8 cellular contexts compared by ENCODE assay signal in the genomic region with DNA sequence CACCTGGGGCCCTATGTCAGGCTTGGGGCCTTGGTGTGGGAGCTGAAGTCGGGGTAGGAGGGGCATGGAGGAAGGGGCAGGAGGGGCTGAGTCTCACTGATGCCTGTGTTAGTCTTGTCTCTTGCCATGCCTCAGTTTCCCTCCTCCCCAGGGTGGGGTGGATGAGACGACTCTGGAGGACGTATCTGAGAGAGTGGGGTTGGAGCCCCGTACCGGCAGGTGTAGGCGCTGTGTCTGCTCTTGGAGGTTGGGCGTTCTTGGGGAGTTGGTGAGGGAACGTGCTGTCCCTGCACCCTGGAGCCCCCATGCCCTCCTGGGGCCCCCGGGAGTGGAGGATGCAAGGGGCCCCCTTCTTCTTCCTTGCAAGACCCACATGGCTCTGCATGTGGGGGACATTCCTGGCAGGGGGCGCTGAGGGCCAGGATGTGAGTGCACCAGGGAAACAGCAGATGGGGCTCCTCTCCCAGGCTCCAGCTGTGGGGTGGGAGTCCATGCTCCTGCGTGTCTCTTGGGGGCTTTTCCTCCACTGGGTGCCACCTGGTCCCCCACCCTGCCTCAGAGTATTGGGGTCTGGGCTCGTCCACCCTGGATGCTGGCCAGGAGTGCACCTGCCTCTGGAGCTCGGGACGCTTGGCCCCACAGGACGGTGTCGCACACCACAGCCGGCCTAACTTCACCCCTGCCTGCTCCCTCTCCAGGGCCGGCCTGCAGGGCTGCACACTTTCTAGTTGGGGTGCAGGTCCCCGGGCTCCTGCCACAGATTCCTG. TPM values are rescaled to one million over a fixed set of nuclear protein-coding genes. Genes with fewer than 3 reads are reported as not detected.
A peak's percentile ranks its signal among the peaks of the same experiment; 100 is the strongest.
DNase-seq lines count a peak whose midpoint lies in the region; ATAC-seq lines count a peak whose summit lies in the region.

No MANE protein-coding gene starts in this region.

- no peak overlapping the region for H2AFZ ChIP-seq in Karpas-422 (ENCODE audit: low read length)

- no peaks in the 10 kb centered on the region for H3K9me3 ChIP-seq in CD4-positive, CD25-positive, alpha-beta regulatory T cell (ENCODE audit: control insufficient read depth in 2 of 2, low read length in 2 of 2)
- H3K9me3 ChIP-seq in Karpas-422 (ENCODE audit: low read length): no peaks in the 10 kb centered on the region

- peak; percentile 38 to 70 (median 63) for DNase-seq in CD4-positive, CD25-positive, alpha-beta regulatory T cell
- DNase-seq in Karpas-422: peak; percentile 71
- DNase-seq in activated T-helper 2 cell treated with anti-CD3 and anti-CD28 coated beads, Interferon-gamma antibody, Interleukin-2, Interleukin-4, amounts not matched to agents 10 μg/mL and 5 μg/mL and 100 μg/mL, durations not matched to agents 14 hours and 24 hours and 36 hours (ENCODE audit: low spot score): peak; percentile 43
- DNase-seq in NCI-H2029 (lab: John Stamatoyannopoulos, UW): no peak
- no peak for DNase-seq in hepatic stellate cell (ENCODE audit: low spot score)

- peak overlapping the region; percentile 97 for H3K27ac ChIP-seq in CD4-positive, CD25-positive, alpha-beta regulatory T cell (ENCODE audit: insufficient read depth, low read length, poor library complexity, severe bottlenecking)
- no peak overlapping the region for H3K27ac ChIP-seq in Karpas-422 (ENCODE audit: low read length)
- H3K27ac ChIP-seq in layer of hippocampus (ENCODE audit: low read depth, low read length): peak overlapping the region; percentile 82

- peak overlapping the region; percentile 57 to 99 (median 95) for H3K27ac Mint-ChIP-seq in CD4-positive, CD25-positive, alpha-beta regulatory T cell
- peak overlapping the region; percentile 93 for H3K27ac Mint-ChIP-seq in activated T-helper 2 cell treated with anti-CD3 and anti-CD28 coated beads, Interferon-gamma antibody, Interleukin-2, Interleukin-4, amounts not matched to agents 10 μg/mL and 5 μg/mL and 100 μg/mL, durations not matched to agents 14 hours and 24 hours and 36 hours
- H3K27ac Mint-ChIP-seq in stimulated activated memory B cell treated with anti-CD40 and anti-IgM and Interleukin-4, amounts not matched to agents 10 μg/mL and 1 μg/mL and 100 μg/mL, for 72 hours: peak overlapping the region; percentile 99

- peaks cover 54% of the 10 kb centered on the region for H3K4me1 ChIP-seq in CD4-positive, CD25-positive, alpha-beta regulatory T cell (ENCODE audit: control insufficient read depth, insufficient read depth, low read length, poor library complexity, severe bottlenecking)
- peaks cover 14% of the 10 kb centered on the region; the same call in 1 of the 2 replicates for H3K4me1 ChIP-seq in Karpas-422 (ENCODE audit: low read length)

- no peaks in the 10 kb centered on the region for H4K20me1 ChIP-seq in Karpas-422 (ENCODE audit: insufficient read depth, low read depth, low read length)

- H3K4me2 ChIP-seq in Karpas-422 (ENCODE audit: low read depth, low read length, poor library complexity, severe bottlenecking): no peak overlapping the region

- H3K27me3 ChIP-seq in CD4-positive, CD25-positive, alpha-beta regulatory T cell (ENCODE audit: control insufficient read depth, insufficient read depth, low read length): no peaks in the 10 kb centered on the region
- no peaks in the 10 kb centered on the region for H3K27me3 ChIP-seq in Karpas-422 (ENCODE audit: low read length)
- no peaks in the 10 kb centered on the region for H3K27me3 ChIP-seq in layer of hippocampus (ENCODE audit: control insufficient read depth, insufficient read depth, low read length)

- H3K9me3 Mint-ChIP-seq in CD4-positive, CD25-positive, alpha-beta regulatory T cell: peaks cover 0 to 2% (median 0%) of the 10 kb centered on the region in 7 donors
- no peaks in the 10 kb centered on the region for H3K9me3 Mint-ChIP-seq in activated T-helper 2 cell treated with anti-CD3 and anti-CD28 coated beads, Interferon-gamma antibody, Interleukin-2, Interleukin-4, amounts not matched to agents 10 μg/mL and 5 μg/mL and 100 μg/mL, durations not matched to agents 14 hours and 24 hours and 36 hours
- no peaks in the 10 kb centered on the region for H3K9me3 Mint-ChIP-seq in stimulated activated memory B cell treated with anti-CD40 and anti-IgM and Interleukin-4, amounts not matched to agents 10 μg/mL and 1 μg/mL and 100 μg/mL, for 72 hours

- no peaks in the 10 kb centered on the region for H3K27me3 Mint-ChIP-seq in CD4-positive, CD25-positive, alpha-beta regulatory T cell
- no peaks in the 10 kb centered on the region for H3K27me3 Mint-ChIP-seq in activated T-helper 2 cell treated with anti-CD3 and anti-CD28 coated beads, Interferon-gamma antibody, Interleukin-2, Interleukin-4, amounts not matched to agents 10 μg/mL and 5 μg/mL and 100 μg/mL, durations not matched to agents 14 hours and 24 hours and 36 hours (ENCODE audit: low read depth)
- H3K27me3 Mint-ChIP-seq in stimulated activated memory B cell treated with anti-CD40 and anti-IgM and Interleukin-4, amounts not matched to agents 10 μg/mL and 1 μg/mL and 100 μg/mL, for 72 hours: no peaks in the 10 kb centered on the region

- intact Hi-C loops in activated T-helper 2 cell treated with anti-CD3 and anti-CD28 coated beads, Interferon-gamma antibody, Interleukin-2, Interleukin-4, amounts not matched to agents 10 μg/mL and 5 μg/mL and 100 μg/mL, durations not matched to agents 14 hours and 24 hours and 36 hours (cut with micrococcal nuclease): loop anchor here (10.0 kb wide), 1 partner anchor 1150 kb away; a partner anchor contains a TSS

- no peak overlapping the region for H3K9ac ChIP-seq in Karpas-422 (ENCODE audit: low read length)

- H3K79me2 ChIP-seq in Karpas-422 (ENCODE audit: low read length): no peaks in the 10 kb centered on the region

- H3K9me2 ChIP-seq in Karpas-422 (replicated peaks; ENCODE audit: insufficient read depth, low read length): no peaks in the 10 kb centered on the region

- ATAC-seq in CD4-positive, CD25-positive, alpha-beta regulatory T cell (ENCODE audit: low read depth in 2 of 2): peak in 1 of 2 donors; percentile 29
- peak; percentile 26 for ATAC-seq in stimulated activated memory B cell treated with anti-CD40 and anti-IgM and Interleukin-4, amounts not matched to agents 10 μg/mL and 1 μg/mL and 100 μg/mL, for 72 hours
- no peak for ATAC-seq in GM21526 (IDR thresholded peaks at IDR 0.05; ENCODE audit: low FRiP score, unreplicated experiment)

- H3K4me3 Mint-ChIP-seq in CD4-positive, CD25-positive, alpha-beta regulatory T cell: peak overlapping the region; percentile 84 to 100 (median 98)
- H3K4me3 Mint-ChIP-seq in activated T-helper 2 cell treated with anti-CD3 and anti-CD28 coated beads, Interferon-gamma antibody, Interleukin-2, Interleukin-4, amounts not matched to agents 10 μg/mL and 5 μg/mL and 100 μg/mL, durations not matched to agents 14 hours and 24 hours and 36 hours (ENCODE audit: low read depth): peak overlapping the region; percentile 97
- H3K4me3 Mint-ChIP-seq in stimulated activated memory B cell treated with anti-CD40 and anti-IgM and Interleukin-4, amounts not matched to agents 10 μg/mL and 1 μg/mL and 100 μg/mL, for 72 hours: peak overlapping the region; percentile 98

- H3K4me3 ChIP-seq in CD4-positive, CD25-positive, alpha-beta regulatory T cell (ENCODE audit: low read depth, low read length): no peak overlapping the region
- H3K4me3 ChIP-seq in Karpas-422 (ENCODE audit: low read length): no peak overlapping the region

- peaks cover 0 to 51% (median 9%) of the 10 kb centered on the region in 4 donors for H3K4me1 Mint-ChIP-seq in CD4-positive, CD25-positive, alpha-beta regulatory T cell
- H3K4me1 Mint-ChIP-seq in activated T-helper 2 cell treated with anti-CD3 and anti-CD28 coated beads, Interferon-gamma antibody, Interleukin-2, Interleukin-4, amounts not matched to agents 10 μg/mL and 5 μg/mL and 100 μg/mL, durations not matched to agents 14 hours and 24 hours and 36 hours (ENCODE audit: low read depth): peaks cover 18% of the 10 kb centered on the region
- H3K4me1 Mint-ChIP-seq in stimulated activated memory B cell treated with anti-CD40 and anti-IgM and Interleukin-4, amounts not matched to agents 10 μg/mL and 1 μg/mL and 100 μg/mL, for 72 hours: peaks cover 73% of the 10 kb centered on the region

- H3K36me3 Mint-ChIP-seq in CD4-positive, CD25-positive, alpha-beta regulatory T cell: no peaks in the 10 kb centered on the region
- H3K36me3 Mint-ChIP-seq in activated T-helper 2 cell treated with anti-CD3 and anti-CD28 coated beads, Interferon-gamma antibody, Interleukin-2, Interleukin-4, amounts not matched to agents 10 μg/mL and 5 μg/mL and 100 μg/mL, durations not matched to agents 14 hours and 24 hours and 36 hours (ENCODE audit: low read depth): peaks cover 44% of the 10 kb centered on the region
- peaks cover 32% of the 10 kb centered on the region for H3K36me3 Mint-ChIP-seq in stimulated activated memory B cell treated with anti-CD40 and anti-IgM and Interleukin-4, amounts not matched to agents 10 μg/mL and 1 μg/mL and 100 μg/mL, for 72 hours

- peaks cover 7% of the 10 kb centered on the region for H3K36me3 ChIP-seq in CD4-positive, CD25-positive, alpha-beta regulatory T cell (ENCODE audit: control insufficient read depth, insufficient read depth, low read length)
- H3K36me3 ChIP-seq in Karpas-422 (ENCODE audit: insufficient read depth, low read length): no peaks in the 10 kb centered on the region

RNA-seq across cellular contexts. Expression of a gene that starts 1.4 kb away (rescaled TPM):
- total RNA-seq in CD4-positive, CD25-positive, alpha-beta regulatory T cell: 235 TPM
- 10 to 100 TPM; 57.3 to 75.8 (median 73.8) TPM for polyA plus RNA-seq in CD4-positive, CD25-positive, alpha-beta regulatory T cell
- 10.3 and 15.6 TPM in 2 replicates for total RNA-seq in Karpas-422 (2014; rRNA removed; shearing (Covaris generic); ENCODE audit: low replicate concordance)
- total RNA-seq in activated T-helper 2 cell treated with anti-CD3 and anti-CD28 coated beads, Interferon-gamma antibody, Interleukin-2, Interleukin-4, amounts not matched to agents 10 μg/mL and 5 μg/mL and 100 μg/mL, durations not matched to agents 14 hours and 24 hours and 36 hours: 191 and 199 TPM in 2 replicates

RNA-seq across cellular contexts. Expression of a gene that starts 24.7 kb away (rescaled TPM):
- not detected for total RNA-seq in CD4-positive, CD25-positive, alpha-beta regulatory T cell
- polyA plus RNA-seq in CD4-positive, CD25-positive, alpha-beta regulatory T cell: not detected
- total RNA-seq in Karpas-422 (2014; rRNA removed; shearing (Covaris generic); ENCODE audit: low replicate concordance): not detected in 2 replicates
- total RNA-seq in activated T-helper 2 cell treated with anti-CD3 and anti-CD28 coated beads, Interferon-gamma antibody, Interleukin-2, Interleukin-4, amounts not matched to agents 10 μg/mL and 5 μg/mL and 100 μg/mL, durations not matched to agents 14 hours and 24 hours and 36 hours: not detected in 2 replicates

RNA-seq across cellular contexts. Expression of a gene that starts 28.4 kb away (rescaled TPM):
- 66.6 TPM for total RNA-seq in CD4-positive, CD25-positive, alpha-beta regulatory T cell
- polyA plus RNA-seq in CD4-positive, CD25-positive, alpha-beta regulatory T cell: 10 to 100 TPM; 16.8 to 23.7 (median 17.3) TPM
- 25.1 and 25.8 TPM in 2 replicates for total RNA-seq in Karpas-422 (2014; rRNA removed; shearing (Covaris generic); ENCODE audit: low replicate concordance)
- total RNA-seq in activated T-helper 2 cell treated with anti-CD3 and anti-CD28 coated beads, Interferon-gamma antibody, Interleukin-2, Interleukin-4, amounts not matched to agents 10 μg/mL and 5 μg/mL and 100 μg/mL, durations not matched to agents 14 hours and 24 hours and 36 hours: 49.1 and 52.2 TPM in 2 replicates

RNA-seq across cellular contexts. Expression of a gene that starts 31.8 kb away (rescaled TPM):
- total RNA-seq in CD4-positive, CD25-positive, alpha-beta regulatory T cell: 24.5 TPM
- 10 to 100 TPM; 24.7 to 31.1 (median 27.2) TPM for polyA plus RNA-seq in CD4-positive, CD25-positive, alpha-beta regulatory T cell
- total RNA-seq in Karpas-422 (2014; rRNA removed; shearing (Covaris generic); ENCODE audit: low replicate concordance): 0.89 and 0.90 TPM in 2 replicates
- total RNA-seq in activated T-helper 2 cell treated with anti-CD3 and anti-CD28 coated beads, Interferon-gamma antibody, Interleukin-2, Interleukin-4, amounts not matched to agents 10 μg/mL and 5 μg/mL and 100 μg/mL, durations not matched to agents 14 hours and 24 hours and 36 hours: 26.5 and 28.4 TPM in 2 replicates

Comparison
In these comparisons a context has a peak if more than half of its experiments do, and no peak if none do; other contexts are left out.
1. DNase-seq: peak in CD4-positive, CD25-positive, alpha-beta regulatory T cell (3 of 3), Karpas-422 (single experiment) and activated T-helper 2 cell treated with anti-CD3 and anti-CD28 coated beads, Interferon-gamma antibody, Interleukin-2, Interleukin-4, amounts not matched to agents 10 μg/mL and 5 μg/mL and 100 μg/mL, durations not matched to agents 14 hours and 24 hours and 36 hours (single experiment); none in NCI-H2029 (single experiment) and hepatic stellate cell (single experiment).
2. RNA of a gene that starts 1.4 kb away (total RNA-seq): 235 TPM in CD4-positive, CD25-positive, alpha-beta regulatory T cell (single experiment) and 191 to 199 TPM in activated T-helper 2 cell treated with anti-CD3 and anti-CD28 coated beads, Interferon-gamma antibody, Interleukin-2, Interleukin-4, amounts not matched to agents 10 μg/mL and 5 μg/mL and 100 μg/mL, durations not matched to agents 14 hours and 24 hours and 36 hours; 10.3 to 15.6 TPM in Karpas-422; every median in the first group is over 10 times any median in the second.
3. Peak in every context shown above with its lines, with median percentiles within 50 percentile points of each other: H3K27ac Mint-ChIP-seq and H3K4me3 Mint-ChIP-seq.